Comparison of ENCODE assay signal across 8 cellular contexts in the genomic region with DNA sequence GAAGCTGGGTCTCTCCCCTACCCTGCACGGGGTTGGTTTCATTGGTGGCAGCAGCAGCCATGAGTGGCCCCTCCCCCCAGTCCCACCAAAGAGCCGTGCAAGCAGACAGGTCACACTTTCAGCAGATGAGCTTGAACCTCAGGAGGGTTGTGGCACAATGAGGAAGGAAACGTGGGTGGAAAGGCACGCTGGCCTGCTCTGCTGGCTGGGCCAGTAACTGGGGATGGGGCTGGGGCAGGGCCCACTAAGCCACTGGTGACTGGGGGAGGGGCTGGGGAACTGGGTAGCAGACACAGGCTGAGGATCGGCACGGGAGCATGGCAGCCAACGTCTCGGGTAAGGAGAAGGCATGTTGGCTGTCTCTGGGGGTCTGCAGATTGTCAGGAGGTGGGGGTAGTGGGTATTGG. TPM values are rescaled to one million over a fixed set of nuclear protein-coding genes. Genes with fewer than 3 reads are reported as not detected.
DNase-seq lines count a peak whose midpoint lies in the region; ATAC-seq, FAIRE-seq and TF ChIP-seq lines count a peak whose summit lies in the region.

TSS of gene P2RY11 (plus strand) at position 289 of the 407 bp plus-strand sequence. CDS start at position 318, 29 bp downstream.

- peak within 1 kb of the TSS in 1 of 2 donors; percentile 44 for H3K4me3 ChIP-seq in neuronal stem cell (ENCODE audit: low read length in 2 of 2)

- H3K23ac ChIP-seq in neuronal stem cell (ENCODE audit: low read depth, low read length, poor library complexity): peak within 1 kb of the TSS; percentile 43

- H3K4ac ChIP-seq in neuronal stem cell (ENCODE audit: low read length): no peak within 1 kb of the TSS

- no peak within 1 kb of the TSS for H2BK12ac ChIP-seq in neuronal stem cell (ENCODE audit: low read length)

- WGBS in neuronal stem cell (ENCODE audit: extremely low coverage in 2 of 2, insufficient read length in 2 of 2, insufficient replicate concordance in 1 of 2), 2 donors: no CpG with 5 or more reads among the region's 8 CpGs

- H3K4me2 ChIP-seq in neuronal stem cell (ENCODE audit: insufficient read depth, low read length, poor library complexity, severe bottlenecking): no peak within 1 kb of the TSS

- no peak for TF ChIP-seq CTCF in D721Med (IDR thresholded peaks at IDR 0.05; ENCODE audit: insufficient read depth, missing control alignments)

- H2BK120ac ChIP-seq in neuronal stem cell (ENCODE audit: low read depth, low read length): no peak within 1 kb of the TSS

- H3K14ac ChIP-seq in neuronal stem cell (ENCODE audit: low read length): no peak within 1 kb of the TSS

- H2BK5ac ChIP-seq in neuronal stem cell (ENCODE audit: low read length): no peak within 1 kb of the TSS

- H3K27ac ChIP-seq in KOPT-K1 (ENCODE audit: low read depth, low read length, poor library complexity, severe bottlenecking) (peak within 1 kb of the TSS; percentile 44), neuronal stem cell (replicated peaks; ENCODE audit: low read length) (no peak within 1 kb of the TSS)

- no peaks in the 10 kb centered on the region for H3K27me3 ChIP-seq in neuronal stem cell (ENCODE audit: control insufficient read depth in 3 of 3, insufficient read depth in 3 of 3, low read depth in 1 of 3, low read length in 3 of 3)

- H3K79me1 ChIP-seq in neuronal stem cell (ENCODE audit: low read depth, low read length): peaks cover 23% of the 10 kb centered on the region

- H3K4me1 ChIP-seq in neuronal stem cell (ENCODE audit: control insufficient read depth in 2 of 2, insufficient read depth in 1 of 2, low read depth in 1 of 2, low read length in 2 of 2): peaks cover 4 to 6% of the 10 kb centered on the region in 2 donors

- ATAC-seq in HG03469 (IDR thresholded peaks at IDR 0.05; ENCODE audit: unreplicated experiment): no peak

- H2AK5ac ChIP-seq in neuronal stem cell (ENCODE audit: low read depth, low read length): no peak within 1 kb of the TSS

- no peak within 1 kb of the TSS for H2BK15ac ChIP-seq in neuronal stem cell (ENCODE audit: low read length)

- no peak within 1 kb of the TSS for H3K18ac ChIP-seq in neuronal stem cell (ENCODE audit: low read length)

- H2AFZ ChIP-seq in neuronal stem cell (ENCODE audit: low read length): no peak within 1 kb of the TSS

- no peak for FAIRE-seq in D721Med (lab: Jason Lieb, UNC)

- H4K91ac ChIP-seq in neuronal stem cell (ENCODE audit: low read depth, low read length, poor library complexity): no peak within 1 kb of the TSS

- no peak within 1 kb of the TSS for H4K8ac ChIP-seq in neuronal stem cell (ENCODE audit: low read depth, low read length)

- H3K36me3 ChIP-seq in KOPT-K1 (ENCODE audit: insufficient read depth, low read length) (peaks cover 89% of the 10 kb centered on the region), neuronal stem cell (replicated peaks in 1 of 2; ENCODE audit: control insufficient read depth in 2 of 2, insufficient read depth in 2 of 2, low read length in 2 of 2) (peaks cover 61 to 84% of the 10 kb centered on the region in 2 donors)

- no peaks in the 10 kb centered on the region for H3K9me3 ChIP-seq in KOPT-K1 (ENCODE audit: insufficient read depth, low read length, poor library complexity, severe bottlenecking)
- H3K9me3 ChIP-seq in neuronal stem cell (replicated peaks in 1 of 2; ENCODE audit: control insufficient read depth in 2 of 2, insufficient read depth in 1 of 2, low read depth in 1 of 2, low read length in 2 of 2): no peaks in the 10 kb centered on the region

- H3K9ac ChIP-seq in neuronal stem cell (ENCODE audit: low read depth, low read length, poor library complexity): no peak within 1 kb of the TSS

- peak; percentile 6 for DNase-seq in D721Med (ENCODE audit: insufficient read length, low spot score)
- peak; percentile 73 for DNase-seq in activated effector memory CD4-positive, alpha-beta T cell treated with anti-CD3 and anti-CD28 coated beads, Interleukin-2, amount 50 U/mL, for 16 hours
- DNase-seq in neuronal stem cell (ENCODE audit: low spot score): no peak
- no peak for DNase-seq in NCI-H1694 (lab: John Stamatoyannopoulos, UW)
- no peak for DNase-seq in NCI-H524 (lab: John Stamatoyannopoulos, UW)
- no peak for DNase-seq in SIG-M5 (lab: John Stamatoyannopoulos, UW)

RNA-seq across cellular contexts. Expression of gene P2RY11, which starts in this region (rescaled TPM):
- 4.2 TPM for polyA plus RNA-seq in neuronal stem cell (2013, experiment 1 of 2)
- 3.9 TPM for polyA plus RNA-seq in neuronal stem cell (2013, experiment 2 of 2)

Comparison
In these comparisons a context has a peak if more than half of its experiments do, and no peak if none do; other contexts are left out.
1. DNase-seq: peak in D721Med (single experiment) and activated effector memory CD4-positive, alpha-beta T cell treated with anti-CD3 and anti-CD28 coated beads, Interleukin-2, amount 50 U/mL, for 16 hours (single experiment); none in neuronal stem cell (single experiment), NCI-H1694 (single experiment), NCI-H524 (0 of 2) and SIG-M5 (single experiment).